ENCODE assay signal across 3 cellular contexts in the genomic region with DNA sequence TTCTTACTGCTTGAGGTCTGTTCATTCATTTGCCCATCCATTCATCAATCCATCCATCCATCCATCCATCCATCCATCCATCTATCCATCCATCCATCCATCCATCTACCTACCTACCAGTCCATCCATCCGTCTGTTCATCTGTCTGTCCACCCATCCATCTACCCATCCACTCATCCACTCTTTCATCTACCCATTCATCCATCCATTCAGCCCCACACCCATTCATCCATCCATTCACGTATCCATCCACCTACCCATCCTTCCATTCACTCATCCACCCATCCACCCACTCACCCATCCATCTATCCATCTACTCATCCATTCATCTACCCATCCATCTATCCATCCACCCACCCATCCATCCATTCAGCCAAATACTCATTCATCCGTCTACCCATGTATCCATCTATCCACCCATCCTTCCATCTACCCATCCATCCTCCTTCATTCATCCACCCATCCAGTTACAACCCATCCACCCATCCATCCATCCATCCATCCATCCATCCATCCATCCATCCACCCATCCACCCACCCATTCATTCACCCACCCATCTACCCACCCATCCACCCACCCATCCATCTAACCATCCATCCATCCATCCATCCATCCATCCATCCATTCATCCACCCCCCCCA.
TF ChIP-seq lines count a peak whose summit lies in the region.

No MANE protein-coding gene starts in this region.

TF ChIP-seq in GM12891, 5 proteins besides CTCF, POLR2A, EP300 and RAD21:
- TF ChIP-seq POLR2AphosphoS5 (IDR thresholded peaks at IDR 0.05; ENCODE audit: low read depth, low read length): no peak
- TF ChIP-seq SPI1 (IDR thresholded peaks at IDR 0.05; ENCODE audit: low read depth, low read length): no peak
- no peak for TF ChIP-seq PAX5 (IDR thresholded peaks at IDR 0.05; ENCODE audit: insufficient read depth, low read length, severe bottlenecking)
- TF ChIP-seq POU2F2 (IDR thresholded peaks at IDR 0.05; ENCODE audit: low read depth, low read length): no peak
- TF ChIP-seq TAF1 (IDR thresholded peaks at IDR 0.05; ENCODE audit: low read depth, low read length): no peak

TF ChIP-seq in IMR-90, 13 proteins besides CTCF, POLR2A, EP300 and RAD21:
- no peak for TF ChIP-seq FOS (IDR thresholded peaks at IDR 0.05; ENCODE audit: low read depth, low read length)

TF ChIP-seq in H1, 55 proteins besides CTCF, POLR2A, EP300 and RAD21:
- TF ChIP-seq KDM5A (IDR thresholded peaks at IDR 0.05; ENCODE audit: low read length) (no peak), SIN3A (conservative IDR thresholded peaks at IDR 0.05 in 1 of 2, IDR thresholded peaks at IDR 0.05 in 1 of 2; ENCODE audit: low read depth in 1 of 2, low read length in 2 of 2) (no peak), NRF1 (IDR thresholded peaks at IDR 0.05; ENCODE audit: low read depth, low read length) (no peak), CHD1 (IDR thresholded peaks at IDR 0.05; ENCODE audit: low read depth, low read length) (no peak), SIX5 (IDR thresholded peaks at IDR 0.05; ENCODE audit: low read depth, low read length) (no peak), ASH2L (IDR thresholded peaks at IDR 0.05; ENCODE audit: low read length) (no peak), CREB1 (IDR thresholded peaks at IDR 0.05) (no peak), TCF12 (IDR thresholded peaks at IDR 0.05; ENCODE audit: low read depth, low read length) (no peak)
